In genomic region chr3:79211588-79212359, GRCh38 we compare ENCODE assay signal across 22 cellular contexts.
A peak's percentile ranks its signal among the peaks of the same experiment; 100 is the strongest.
DNase-seq lines count a peak whose midpoint lies in the region; ATAC-seq and TF ChIP-seq lines count a peak whose summit lies in the region.
"Had no signal": no experiment of that assay in that cellular context is flagged by ENCODE, and none has a peak within 500 bp of the region (broad histone marks: within the 10 kb centered on the region; RNA-seq: fewer than 3 reads in every experiment).

No MANE protein-coding gene starts in this region.

- intact Hi-C loops in spleen (cut with DNase I; ENCODE audit: low total_unique reads): no loop called here

- TF ChIP-seq POLR2A in spleen (IDR thresholded peaks at IDR 0.05): no peak

- POLR2A ChIA-PET in WTC11 (lab: Charles Lee): no interaction called here

- DNase-seq in NCI-H2171 treated with DMSO at 0.1 percent for 48 hours (lab: John Stamatoyannopoulos, UW) (peak; percentile 8), NCI-H2171 (lab: John Stamatoyannopoulos, UW) (no peak), WTC11 (ENCODE audit: low spot score) (peak; percentile 20), left kidney (ENCODE audit: low read depth, low spot score) (peak; percentile 78), spleen (peak; percentile 17), LoVo (ENCODE audit: low spot score) (no peak), endothelial cell (ENCODE audit: low spot score) (no peak)
- DNase-seq in central memory CD4-positive, alpha-beta T cell: no peak
- DNase-seq: 8988T; BE2C; CD4-positive, CD25-positive, alpha-beta regulatory T cell; COR-L47; GM23248; HFFc6; KG1; NCI-H1417 treated with DMSO at 0.1 percent for 48 hours; NCI-H2029; NCI-H446 treated with DMSO at 0.1 percent for 48 hours; NK-92 treated with Interleukin-12 subunit alpha and Interleukin-12 subunit beta, amount 100 ng/mL, for 24 hours; SHP77 treated with DMSO at 0.1 percent for 48 hours had no signal

- H3K27ac Mint-ChIP-seq in WTC11 (peak overlapping the region; percentile 93), endothelial cell (ENCODE audit: unreplicated experiment) (no peak overlapping the region)
- H3K27ac Mint-ChIP-seq: CD4-positive, CD25-positive, alpha-beta regulatory T cell; HFFc6 had no signal

- no peak overlapping the region for H3K4me3 ChIP-seq in spleen
- H3K4me3 ChIP-seq: GM12878, GM23248 had no signal

- H3K9me3 ChIP-seq in spleen: peaks cover 0 to 14% (median 5%) of the 10 kb centered on the region in 8 donors
- H3K9me3 ChIP-seq: BE2C had no signal

- H3K4me3 Mint-ChIP-seq in WTC11 (no peak overlapping the region), endothelial cell (ENCODE audit: unreplicated experiment) (no peak overlapping the region)
- H3K4me3 Mint-ChIP-seq: CD4-positive, CD25-positive, alpha-beta regulatory T cell; HFFc6 had no signal

- H3K4me1 Mint-ChIP-seq in WTC11 (peaks cover 19% of the 10 kb centered on the region), endothelial cell (ENCODE audit: unreplicated experiment) (no peaks in the 10 kb centered on the region)
- H3K4me1 Mint-ChIP-seq: CD4-positive, CD25-positive, alpha-beta regulatory T cell had no signal

- CTCF ChIA-PET in WTC11 (lab: Charles Lee): no interaction called here

- H3K27me3 Mint-ChIP-seq in WTC11 (ENCODE audit: low read depth) (no peaks in the 10 kb centered on the region), endothelial cell (ENCODE audit: unreplicated experiment) (peaks cover 2% of the 10 kb centered on the region)
- H3K27me3 Mint-ChIP-seq: CD4-positive, CD25-positive, alpha-beta regulatory T cell had no signal

- peaks cover 21% of the 10 kb centered on the region for H3K9me3 Mint-ChIP-seq in WTC11
- H3K9me3 Mint-ChIP-seq in endothelial cell (ENCODE audit: unreplicated experiment): peaks cover 4% of the 10 kb centered on the region
- H3K9me3 Mint-ChIP-seq: HFFc6 had no signal

- no peaks in the 10 kb centered on the region for H3K27me3 ChIP-seq in spleen (replicated peaks in 1 of 7)
- H3K27me3 ChIP-seq: BE2C had no signal

- peak; percentile 65 for ATAC-seq in WTC11
- ATAC-seq: GM12878, SK-N-SH treated with all-trans-retinoic acid at 6 μM for 48 hours had no signal

- H3K36me3 ChIP-seq in spleen: no peaks in the 10 kb centered on the region
- H3K36me3 ChIP-seq: BE2C had no signal

- no peaks in the 10 kb centered on the region for H3K4me1 ChIP-seq in spleen
- H3K4me1 ChIP-seq: BE2C had no signal

- no peak overlapping the region for H3K27ac ChIP-seq in spleen
- H3K27ac ChIP-seq: GM23248 had no signal

- TF ChIP-seq CTCF in WTC11 (IDR thresholded peaks at IDR 0.05) (no peak), spleen (IDR thresholded peaks at IDR 0.05 in 8 of 11, conservative IDR thresholded peaks at IDR 0.05 in 3 of 11) (no peak), endothelial cell (IDR thresholded peaks at IDR 0.05; ENCODE audit: unreplicated experiment) (no peak)

- 74 to 83% (median 76%) methylated on average over 12 of the region's 12 CpGs for WGBS in spleen, 5 donors

- H3K36me3 Mint-ChIP-seq in WTC11: peaks cover 8% of the 10 kb centered on the region
- no peaks in the 10 kb centered on the region for H3K36me3 Mint-ChIP-seq in endothelial cell (ENCODE audit: low read depth, unreplicated experiment)
- H3K36me3 Mint-ChIP-seq: CD4-positive, CD25-positive, alpha-beta regulatory T cell had no signal

TF ChIP-seq in WTC11, 78 proteins besides CTCF, POLR2A, EP300 and RAD21:
- TF ChIP-seq ESRRA (CRISPR knock-in tag; IDR thresholded peaks at IDR 0.05; ENCODE audit: borderline replicate concordance) (no peak), TEAD4 (CRISPR knock-in tag; IDR thresholded peaks at IDR 0.05) (no peak), KAT7 (CRISPR knock-in tag; IDR thresholded peaks at IDR 0.05; ENCODE audit: borderline replicate concordance) (no peak), ZNF423 (CRISPR knock-in tag; IDR thresholded peaks at IDR 0.05) (no peak), TP53 (CRISPR knock-in tag; IDR thresholded peaks at IDR 0.05) (no peak), ETV6 (CRISPR knock-in tag; IDR thresholded peaks at IDR 0.05) (no peak), IRF2 (CRISPR knock-in tag; IDR thresholded peaks at IDR 0.05; ENCODE audit: borderline replicate concordance, low read depth) (no peak), ZMAT4 (CRISPR knock-in tag; IDR thresholded peaks at IDR 0.05) (no peak), SMAD4 (CRISPR knock-in tag; IDR thresholded peaks at IDR 0.05) (no peak), OVOL2 (CRISPR knock-in tag; IDR thresholded peaks at IDR 0.05; ENCODE audit: borderline replicate concordance) (no peak), ZNF263 (CRISPR knock-in tag; IDR thresholded peaks at IDR 0.05; ENCODE audit: low read depth) (no peak), STAT6 (CRISPR knock-in tag; conservative IDR thresholded peaks at IDR 0.05; ENCODE audit: low read depth) (no peak), GABPB1 (CRISPR knock-in tag; IDR thresholded peaks at IDR 0.05) (no peak), ERG (CRISPR knock-in tag; IDR thresholded peaks at IDR 0.05) (no peak), ATF2 (CRISPR knock-in tag; IDR thresholded peaks at IDR 0.05; ENCODE audit: borderline replicate concordance, low read depth) (no peak), SOX15 (CRISPR knock-in tag; IDR thresholded peaks at IDR 0.05) (no peak), GRHL2 (CRISPR knock-in tag; IDR thresholded peaks at IDR 0.05; ENCODE audit: insufficient replicate concordance, severe bottlenecking) (no peak), HMGA2 (CRISPR knock-in tag; IDR thresholded peaks at IDR 0.05) (no peak), RELA (CRISPR knock-in tag; IDR thresholded peaks at IDR 0.05; ENCODE audit: borderline replicate concordance) (no peak), NR1H2 (CRISPR knock-in tag; IDR thresholded peaks at IDR 0.05) (no peak)

Comparison
In these comparisons a context has a peak if more than half of its experiments do, and no peak if none do; other contexts are left out.
1. DNase-seq: peak in NCI-H2171 treated with DMSO at 0.1 percent for 48 hours (single experiment), WTC11 (single experiment), left kidney (single experiment) and spleen (single experiment); none in NCI-H2171 (single experiment), central memory CD4-positive, alpha-beta T cell (single experiment), LoVo (single experiment) and endothelial cell (single experiment).